1 cellular context compared by ENCODE assay signal in genomic region chr18:34928068-34928753, GRCh38.
TF ChIP-seq lines count a peak whose summit lies in the region.

No MANE protein-coding gene starts in this region.

TF ChIP-seq in HepG2, 621 proteins besides CTCF, POLR2A, EP300 and RAD21 (continued from another document and continues in another):
- no peak for TF ChIP-seq RBM22 (optimal IDR thresholded peaks at IDR 0.05; ENCODE audit: low read length)
- TF ChIP-seq POGK (CRISPR knock-in tag; conservative IDR thresholded peaks at IDR 0.05): no peak; the same call in 1 of the 2 replicates
- TF ChIP-seq AHDC1 (CRISPR knock-in tag; IDR thresholded peaks at IDR 0.05; ENCODE audit: borderline replicate concordance): peak; percentile 54; the same call in 1 of the 2 replicates
- TF ChIP-seq SRSF9 (IDR thresholded peaks at IDR 0.05; ENCODE audit: borderline replicate concordance, insufficient read depth, low read depth, low read length, poor library complexity, severe bottlenecking): no peak
- TF ChIP-seq MBD4 (IDR thresholded peaks at IDR 0.05; ENCODE audit: borderline replicate concordance, low read length): no peak
- peak; percentile 83 for TF ChIP-seq POLR2G (IDR thresholded peaks at IDR 0.05; ENCODE audit: low read depth, low read length)
- no peak for TF ChIP-seq ZUFSP (CRISPR knock-in tag; IDR thresholded peaks at IDR 0.05; ENCODE audit: borderline replicate concordance)
- no peak for TF ChIP-seq ZSCAN30 (CRISPR knock-in tag; IDR thresholded peaks at IDR 0.05)
- no peak for TF ChIP-seq HNRNPH1 (optimal IDR thresholded peaks at IDR 0.05; ENCODE audit: low read depth, low read length)
- no peak for TF ChIP-seq TRIM22 (IDR thresholded peaks at IDR 0.05)
- peak; percentile 57; the same call in 1 of the 2 replicates for TF ChIP-seq ZBTB26 (CRISPR knock-in tag; IDR thresholded peaks at IDR 0.05; ENCODE audit: borderline replicate concordance)
- peak; percentile 58; the same call in 1 of the 2 replicates for TF ChIP-seq REPIN1 (CRISPR knock-in tag; IDR thresholded peaks at IDR 0.05; ENCODE audit: borderline replicate concordance, low read depth)
- TF ChIP-seq, protein P1, sequence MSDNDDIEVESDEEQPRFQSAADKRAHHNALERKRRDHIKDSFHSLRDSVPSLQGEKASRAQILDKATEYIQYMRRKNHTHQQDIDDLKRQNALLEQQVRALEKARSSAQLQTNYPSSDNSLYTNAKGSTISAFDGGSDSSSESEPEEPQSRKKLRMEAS (IDR thresholded peaks at IDR 0.05): peak; percentile 48
- no peak for TF ChIP-seq RORA (CRISPR knock-in tag; IDR thresholded peaks at IDR 0.05)
- no peak for TF ChIP-seq RBAK (CRISPR knock-in tag; IDR thresholded peaks at IDR 0.05)
- TF ChIP-seq E2F1 (CRISPR knock-in tag; IDR thresholded peaks at IDR 0.05): no peak
- no peak for TF ChIP-seq MXD4 (CRISPR knock-in tag; IDR thresholded peaks at IDR 0.05)
- TF ChIP-seq, protein P2, sequence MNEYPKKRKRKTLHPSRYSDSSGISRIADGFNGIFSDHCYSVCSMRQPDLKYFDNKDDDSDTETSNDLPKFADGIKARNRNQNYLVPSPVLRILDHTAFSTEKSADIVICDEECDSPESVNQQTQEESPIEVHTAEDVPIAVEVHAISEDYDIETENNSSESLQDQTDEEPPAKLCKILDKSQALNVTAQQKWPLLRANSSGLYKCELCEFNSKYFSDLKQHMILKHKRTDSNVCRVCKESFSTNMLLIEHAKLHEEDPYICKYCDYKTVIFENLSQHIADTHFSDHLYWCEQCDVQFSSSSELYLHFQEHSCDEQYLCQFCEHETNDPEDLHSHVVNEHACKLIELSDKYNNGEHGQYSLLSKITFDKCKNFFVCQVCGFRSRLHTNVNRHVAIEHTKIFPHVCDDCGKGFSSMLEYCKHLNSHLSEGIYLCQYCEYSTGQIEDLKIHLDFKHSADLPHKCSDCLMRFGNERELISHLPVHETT (CRISPR knock-in tag; conservative IDR thresholded peaks at IDR 0.05): no peak
- no peak for TF ChIP-seq U2AF1 (optimal IDR thresholded peaks at IDR 0.05; ENCODE audit: low read depth, low read length)
- TF ChIP-seq CCAR2 (optimal IDR thresholded peaks at IDR 0.05; ENCODE audit: low read depth, low read length): no peak
- no peak for TF ChIP-seq ARNTL (CRISPR knock-in tag; IDR thresholded peaks at IDR 0.05)
- no peak for TF ChIP-seq CBX1 (IDR thresholded peaks at IDR 0.05; ENCODE audit: low read depth)
- TF ChIP-seq YEATS4 (CRISPR knock-in tag; IDR thresholded peaks at IDR 0.05; ENCODE audit: borderline replicate concordance): no peak; the same call in 1 of the 2 replicates
- TF ChIP-seq ARID3A (IDR thresholded peaks at IDR 0.05; ENCODE audit: low read depth, low read length): no peak; the same call in 1 of the 2 replicates
- TF ChIP-seq ZNF430 (CRISPR knock-in tag; IDR thresholded peaks at IDR 0.05): peak; percentile 60; the same call in 1 of the 2 replicates
- no peak for TF ChIP-seq ZNF441 (CRISPR knock-in tag; IDR thresholded peaks at IDR 0.05; ENCODE audit: borderline replicate concordance)
- peak; percentile 32 for TF ChIP-seq ZNF143 (CRISPR knock-in tag; IDR thresholded peaks at IDR 0.05)
- TF ChIP-seq, protein P3, sequence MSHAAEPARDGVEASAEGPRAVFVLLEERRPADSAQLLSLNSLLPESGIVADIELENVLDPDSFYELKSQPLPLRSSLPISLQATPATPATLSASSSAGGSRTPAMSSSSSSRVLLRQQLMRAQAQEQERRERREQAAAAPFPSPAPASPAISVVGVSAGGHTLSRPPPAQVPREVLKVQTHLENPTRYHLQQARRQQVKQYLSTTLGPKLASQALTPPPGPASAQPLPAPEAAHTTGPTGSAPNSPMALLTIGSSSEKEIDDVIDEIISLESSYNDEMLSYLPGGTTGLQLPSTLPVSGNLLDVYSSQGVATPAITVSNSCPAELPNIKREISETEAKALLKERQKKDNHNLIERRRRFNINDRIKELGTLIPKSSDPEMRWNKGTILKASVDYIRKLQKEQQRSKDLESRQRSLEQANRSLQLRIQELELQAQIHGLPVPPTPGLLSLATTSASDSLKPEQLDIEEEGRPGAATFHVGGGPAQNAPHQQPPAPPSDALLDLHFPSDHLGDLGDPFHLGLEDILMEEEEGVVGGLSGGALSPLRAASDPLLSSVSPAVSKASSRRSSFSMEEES (CRISPR knock-in tag; IDR thresholded peaks at IDR 0.05): peak; percentile 59; the same call in 1 of the 2 replicates
- TF ChIP-seq ZNF510 (CRISPR knock-in tag; IDR thresholded peaks at IDR 0.05; ENCODE audit: low read depth): no peak
- no peak for TF ChIP-seq HNRNPK (IDR thresholded peaks at IDR 0.05; ENCODE audit: low read depth, low read length, poor library complexity, severe bottlenecking)
- TF ChIP-seq, protein P4, sequence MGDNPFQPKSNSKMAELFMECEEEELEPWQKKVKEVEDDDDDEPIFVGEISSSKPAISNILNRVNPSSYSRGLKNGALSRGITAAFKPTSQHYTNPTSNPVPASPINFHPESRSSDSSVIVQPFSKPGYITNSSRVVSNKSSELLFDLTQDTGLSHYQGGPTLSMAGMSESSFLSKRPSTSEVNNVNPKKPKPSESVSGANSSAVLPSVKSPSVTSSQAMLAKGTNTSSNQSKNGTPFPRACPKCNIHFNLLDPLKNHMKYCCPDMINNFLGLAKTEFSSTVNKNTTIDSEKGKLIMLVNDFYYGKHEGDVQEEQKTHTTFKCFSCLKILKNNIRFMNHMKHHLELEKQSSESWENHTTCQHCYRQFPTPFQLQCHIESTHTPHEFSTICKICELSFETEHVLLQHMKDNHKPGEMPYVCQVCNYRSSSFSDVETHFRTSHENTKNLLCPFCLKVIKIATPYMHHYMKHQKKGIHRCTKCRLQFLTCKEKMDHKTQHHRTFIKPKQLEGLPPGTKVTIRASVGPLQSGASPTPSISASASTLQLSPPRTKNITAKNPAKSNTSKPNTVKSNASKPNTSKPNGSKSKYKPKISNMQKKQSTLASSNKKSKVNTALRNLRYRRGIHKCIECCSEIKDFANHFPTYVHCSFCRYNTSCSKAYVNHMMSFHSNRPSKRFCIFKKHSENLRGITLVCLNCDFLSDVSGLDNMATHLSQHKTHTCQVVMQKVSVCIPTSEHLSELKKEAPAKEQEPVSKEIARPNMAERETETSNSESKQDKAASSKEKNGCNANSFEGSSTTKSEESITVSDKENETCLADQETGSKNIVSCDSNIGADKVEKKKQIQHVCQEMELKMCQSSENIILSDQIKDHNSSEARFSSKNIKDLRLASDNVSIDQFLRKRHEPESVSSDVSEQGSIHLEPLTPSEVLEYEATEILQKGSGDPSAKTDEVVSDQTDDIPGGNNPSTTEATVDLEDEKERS (CRISPR knock-in tag; IDR thresholded peaks at IDR 0.05): peak; percentile 81
- no peak for TF ChIP-seq LCORL (IDR thresholded peaks at IDR 0.05)
- TF ChIP-seq LCORL (CRISPR knock-in tag; IDR thresholded peaks at IDR 0.05): peak; percentile 66; the same call in 1 of the 2 replicates
